ENCODE assay signal across 8 cellular contexts in genomic region chr15:48811325-48811938, GRCh38. TPM values are rescaled to one million over a fixed set of nuclear protein-coding genes. Genes with fewer than 3 reads are reported as not detected.
DNase-seq lines count a peak whose midpoint lies in the region; ATAC-seq and TF ChIP-seq lines count a peak whose summit lies in the region.

No MANE protein-coding gene starts in this region.

- H2BK12ac ChIP-seq in mesenchymal stem cell (ENCODE audit: low read length in 2 of 2) = no peak overlapping the region

- peak overlapping the region; percentile 73 for H3K4me2 ChIP-seq in mesenchymal stem cell (ENCODE audit: low read length, poor library complexity, severe bottlenecking)

- H2BK5ac ChIP-seq in mesenchymal stem cell (ENCODE audit: low read depth, low read length, poor library complexity, severe bottlenecking) = no peak overlapping the region

- H2AK5ac ChIP-seq in mesenchymal stem cell (ENCODE audit: low read length, severe bottlenecking) = no peak overlapping the region

- no peak overlapping the region for H4K8ac ChIP-seq in mesenchymal stem cell (ENCODE audit: low read length)

- H3K4ac ChIP-seq in mesenchymal stem cell (ENCODE audit: low read depth in 1 of 2, low read length in 2 of 2) = no peak overlapping the region

- no peak overlapping the region for H3K23ac ChIP-seq in mesenchymal stem cell (ENCODE audit: low read length in 2 of 2)

- H3K9me3 ChIP-seq in breast epithelium (no peaks in the 10 kb centered on the region), mesenchymal stem cell (ENCODE audit: control insufficient read depth, low read length) (no peaks in the 10 kb centered on the region), aorta (ENCODE audit: control insufficient read depth, low read length) (no peaks in the 10 kb centered on the region)

- peaks cover 7% of the 10 kb centered on the region for H3K79me1 ChIP-seq in mesenchymal stem cell (replicated peaks; ENCODE audit: low read length, poor library complexity, severe bottlenecking)

- 3% methylated on average over 19 of the region's 23 CpGs for WGBS in mesenchymal stem cell
- 5 to 6% methylated on average over 23 of the region's 23 CpGs for WGBS in aorta, 2 donors

- H3K27me3 ChIP-seq in breast epithelium (no peaks in the 10 kb centered on the region), mesenchymal stem cell (ENCODE audit: control insufficient read depth in 1 of 2, insufficient read depth in 1 of 2, low read length in 2 of 2) (no peaks in the 10 kb centered on the region), aorta (ENCODE audit: control insufficient read depth in 1 of 2, insufficient read depth in 2 of 2, low read length in 1 of 2) (no peaks in the 10 kb centered on the region)

- no peak overlapping the region for H3K14ac ChIP-seq in mesenchymal stem cell (ENCODE audit: low read length in 2 of 2)

- H2BK120ac ChIP-seq in mesenchymal stem cell (ENCODE audit: low read depth, low read length) = no peak overlapping the region

- DNase-seq in COLO668 (lab: John Stamatoyannopoulos, UW; ENCODE audit: unreplicated experiment) (peak; percentile 12), LNCaP clone FGC (ENCODE audit: low read depth) (no peak), breast epithelium (ENCODE audit: low spot score in 2 of 2) (no peak), mesenchymal stem cell (no peak), aorta (no peak), HuH-7.5 (ENCODE audit: low spot score) (no peak), GM10266 (ENCODE audit: extremely low spot score) (no peak), NCI-H2171 treated with DMSO at 0.1 percent for 48 hours (lab: John Stamatoyannopoulos, UW) (no peak)

- H3K36me3 ChIP-seq in breast epithelium (no peaks in the 10 kb centered on the region), mesenchymal stem cell (ENCODE audit: control insufficient read depth in 1 of 2, insufficient read depth in 2 of 2, low read depth in 1 of 2, low read length in 2 of 2) (no peaks in the 10 kb centered on the region), aorta (ENCODE audit: control insufficient read depth in 1 of 2, insufficient read depth in 2 of 2, low read length in 1 of 2) (no peaks in the 10 kb centered on the region)

- no peak overlapping the region for H2BK15ac ChIP-seq in mesenchymal stem cell (ENCODE audit: low read depth, poor library complexity, severe bottlenecking)

- H3K4me3 ChIP-seq in LNCaP clone FGC (ENCODE audit: low read depth, low read length) (peak overlapping the region; percentile 84), breast epithelium (peak overlapping the region; percentile 70 to 91 (median 85)), mesenchymal stem cell (ENCODE audit: insufficient read depth in 1 of 2, low read depth in 1 of 2, low read length in 2 of 2) (peak overlapping the region; percentile 73 to 94), aorta (ENCODE audit: low read length in 2 of 2) (peak overlapping the region; percentile 52 to 63)

- TF ChIP-seq CTCF in LNCaP clone FGC (IDR thresholded peaks at IDR 0.05; ENCODE audit: control insufficient read depth, extremely low read depth, insufficient read depth) (peak; percentile 33), breast epithelium (IDR thresholded peaks at IDR 0.05) (no peak), GM10266 (IDR thresholded peaks at IDR 0.05; ENCODE audit: control insufficient read depth, insufficient read depth, low read depth, missing control alignments) (no peak)

- no peak for ATAC-seq in aorta (ENCODE audit: low FRiP score)

- peak overlapping the region; percentile 48 for H2AFZ ChIP-seq in mesenchymal stem cell (ENCODE audit: low read depth, low read length)

- intact Hi-C loops in breast epithelium (cut with DNase I; ENCODE audit: low total_unique reads) = no loop called here
- intact Hi-C loops in aorta (cut with DNase I) = loop anchor here in 1 of 2 donors (5.0 kb wide), 2 partner anchors 164 to 454 kb away; partner anchors contain the start of gene FBN1

- H3K18ac ChIP-seq in mesenchymal stem cell (ENCODE audit: low read depth in 1 of 2, low read length in 2 of 2) = no peak overlapping the region

- H3K9ac ChIP-seq in mesenchymal stem cell (ENCODE audit: low read length) = peak overlapping the region; percentile 80

- H3K27ac ChIP-seq in breast epithelium (peak overlapping the region in 1 of 2 donors; percentile 76), mesenchymal stem cell (ENCODE audit: low read length, poor library complexity, severe bottlenecking) (no peak overlapping the region), aorta (ENCODE audit: low read depth in 1 of 2, low read length in 2 of 2) (no peak overlapping the region)

- H3K4me1 ChIP-seq in breast epithelium = no peaks in the 10 kb centered on the region
- peaks cover 2% of the 10 kb centered on the region for H3K4me1 ChIP-seq in mesenchymal stem cell (ENCODE audit: control insufficient read depth, insufficient read depth, low read depth, low read length)
- H3K4me1 ChIP-seq in aorta (ENCODE audit: control insufficient read depth in 1 of 2, insufficient read depth in 2 of 2, low read length in 2 of 2) = no peaks in the 10 kb centered on the region

- TF ChIP-seq POLR2A in breast epithelium (IDR thresholded peaks at IDR 0.05) = no peak

- H4K91ac ChIP-seq in mesenchymal stem cell (ENCODE audit: low read length) = no peak overlapping the region

RNA-seq across cellular contexts. Expression of gene CEP152, which starts 0.6 kb away (rescaled TPM):
- total RNA-seq in breast epithelium (10 to 100 TPM in 1 of 3 donors, 1 to 10 TPM in 2; 5.3 to 13.5 (median 5.9) TPM), aorta (1 to 10 TPM; 5.2 to 7.6 TPM)
- 2.8 TPM for polyA plus RNA-seq in mesenchymal stem cell (2013, experiment 1 of 2)
- 2.5 TPM for polyA plus RNA-seq in mesenchymal stem cell (2013, experiment 2 of 2)
- polyA plus RNA-seq in aorta = 1 to 10 TPM in 1 of 2 donors, under 1 TPM in 1; 0.75 to 2.1 TPM
